In the genomic region with DNA sequence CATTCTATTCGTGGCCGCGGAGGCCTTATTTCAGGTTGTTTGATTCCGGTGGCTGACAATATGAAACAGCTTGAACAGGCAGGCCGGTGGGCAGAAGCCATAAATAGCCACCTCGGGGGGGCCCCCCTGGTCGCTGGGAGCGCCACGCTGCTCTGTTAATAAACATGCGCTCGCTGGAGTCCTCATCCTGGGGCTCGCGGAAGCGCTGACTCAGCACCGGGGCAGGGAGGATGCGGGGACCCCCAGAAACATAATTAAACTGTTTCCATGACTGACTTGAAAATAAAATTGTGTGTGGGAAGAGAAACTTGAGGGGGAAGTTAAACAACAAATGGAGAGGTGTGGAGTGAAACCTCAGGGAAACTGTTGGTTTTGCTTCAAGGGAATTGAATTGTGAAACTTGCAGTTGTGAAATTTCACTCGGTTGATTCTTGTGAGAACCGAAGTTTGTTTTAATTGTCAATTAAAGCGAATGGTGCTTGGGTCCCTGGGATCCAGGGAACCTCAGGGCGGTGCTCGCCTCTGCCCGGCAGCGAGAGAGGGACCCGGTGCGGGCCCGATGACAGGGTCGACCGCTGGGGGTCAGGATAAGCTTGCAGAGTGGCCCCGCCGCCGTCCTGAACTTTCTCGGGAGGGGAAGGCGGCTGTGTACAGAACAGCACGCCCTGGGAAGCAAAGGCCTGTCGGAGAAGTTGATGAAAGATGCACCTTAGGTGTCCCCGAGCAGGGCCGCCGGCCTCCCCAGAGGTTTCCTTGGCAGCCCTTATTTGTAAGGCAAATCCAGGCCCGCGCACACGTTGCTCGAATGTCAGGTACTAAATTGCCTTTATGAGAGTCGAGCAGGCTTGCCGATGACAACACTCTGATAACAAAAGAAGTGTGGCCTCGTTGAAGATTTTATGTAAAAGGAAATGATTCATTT, we compare ENCODE assay signal across 1 cellular context.
TF ChIP-seq lines count a peak whose summit lies in the region.

No MANE protein-coding gene starts in this region.

TF ChIP-seq in GM12878, 131 proteins besides CTCF, POLR2A, EP300 and RAD21 (continued from another document and continues in another):
- TF ChIP-seq, protein P1, sequence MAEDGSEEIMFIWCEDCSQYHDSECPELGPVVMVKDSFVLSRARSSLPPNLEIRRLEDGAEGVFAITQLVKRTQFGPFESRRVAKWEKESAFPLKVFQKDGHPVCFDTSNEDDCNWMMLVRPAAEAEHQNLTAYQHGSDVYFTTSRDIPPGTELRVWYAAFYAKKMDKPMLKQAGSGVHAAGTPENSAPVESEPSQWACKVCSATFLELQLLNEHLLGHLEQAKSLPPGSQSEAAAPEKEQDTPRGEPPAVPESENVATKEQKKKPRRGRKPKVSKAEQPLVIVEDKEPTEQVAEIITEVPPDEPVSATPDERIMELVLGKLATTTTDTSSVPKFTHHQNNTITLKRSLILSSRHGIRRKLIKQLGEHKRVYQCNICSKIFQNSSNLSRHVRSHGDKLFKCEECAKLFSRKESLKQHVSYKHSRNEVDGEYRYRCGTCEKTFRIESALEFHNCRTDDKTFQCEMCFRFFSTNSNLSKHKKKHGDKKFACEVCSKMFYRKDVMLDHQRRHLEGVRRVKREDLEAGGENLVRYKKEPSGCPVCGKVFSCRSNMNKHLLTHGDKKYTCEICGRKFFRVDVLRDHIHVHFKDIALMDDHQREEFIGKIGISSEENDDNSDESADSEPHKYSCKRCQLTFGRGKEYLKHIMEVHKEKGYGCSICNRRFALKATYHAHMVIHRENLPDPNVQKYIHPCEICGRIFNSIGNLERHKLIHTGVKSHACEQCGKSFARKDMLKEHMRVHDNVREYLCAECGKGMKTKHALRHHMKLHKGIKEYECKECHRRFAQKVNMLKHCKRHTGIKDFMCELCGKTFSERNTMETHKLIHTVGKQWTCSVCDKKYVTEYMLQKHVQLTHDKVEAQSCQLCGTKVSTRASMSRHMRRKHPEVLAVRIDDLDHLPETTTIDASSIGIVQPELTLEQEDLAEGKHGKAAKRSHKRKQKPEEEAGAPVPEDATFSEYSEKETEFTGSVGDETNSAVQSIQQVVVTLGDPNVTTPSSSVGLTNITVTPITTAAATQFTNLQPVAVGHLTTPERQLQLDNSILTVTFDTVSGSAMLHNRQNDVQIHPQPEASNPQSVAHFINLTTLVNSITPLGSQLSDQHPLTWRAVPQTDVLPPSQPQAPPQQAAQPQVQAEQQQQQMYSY (CRISPR knock-in tag; IDR thresholded peaks at IDR 0.05): no peak
- TF ChIP-seq, protein P2, sequence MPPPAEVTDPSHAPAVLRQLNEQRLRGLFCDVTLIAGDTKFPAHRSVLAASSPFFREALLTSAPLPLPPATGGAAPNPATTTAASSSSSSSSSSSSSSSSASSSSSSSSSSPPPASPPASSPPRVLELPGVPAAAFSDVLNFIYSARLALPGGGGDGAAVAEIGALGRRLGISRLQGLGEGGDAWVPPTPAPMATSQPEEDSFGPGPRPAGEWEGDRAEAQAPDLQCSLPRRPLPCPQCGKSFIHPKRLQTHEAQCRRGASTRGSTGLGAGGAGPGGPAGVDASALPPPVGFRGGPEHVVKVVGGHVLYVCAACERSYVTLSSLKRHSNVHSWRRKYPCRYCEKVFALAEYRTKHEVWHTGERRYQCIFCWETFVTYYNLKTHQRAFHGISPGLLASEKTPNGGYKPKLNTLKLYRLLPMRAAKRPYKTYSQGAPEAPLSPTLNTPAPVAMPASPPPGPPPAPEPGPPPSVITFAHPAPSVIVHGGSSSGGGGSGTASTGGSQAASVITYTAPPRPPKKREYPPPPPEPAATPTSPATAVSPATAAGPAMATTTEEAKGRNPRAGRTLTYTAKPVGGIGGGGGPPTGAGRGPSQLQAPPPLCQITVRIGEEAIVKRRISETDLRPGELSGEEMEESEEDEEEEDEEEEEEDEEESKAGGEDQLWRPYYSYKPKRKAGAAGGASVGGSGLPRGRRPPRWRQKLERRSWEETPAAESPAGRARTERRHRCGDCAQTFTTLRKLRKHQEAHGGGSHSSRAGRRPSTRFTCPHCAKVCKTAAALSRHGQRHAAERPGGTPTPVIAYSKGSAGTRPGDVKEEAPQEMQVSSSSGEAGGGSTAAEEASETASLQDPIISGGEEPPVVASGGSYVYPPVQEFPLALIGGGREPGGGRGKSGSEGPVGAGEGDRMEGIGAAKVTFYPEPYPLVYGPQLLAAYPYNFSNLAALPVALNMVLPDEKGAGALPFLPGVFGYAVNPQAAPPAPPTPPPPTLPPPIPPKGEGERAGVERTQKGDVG (CRISPR knock-in tag; IDR thresholded peaks at IDR 0.05): no peak
- no peak for TF ChIP-seq RELA (IDR thresholded peaks at IDR 0.05; ENCODE audit: borderline replicate concordance, partially characterized antibody)
- TF ChIP-seq, protein P3, sequence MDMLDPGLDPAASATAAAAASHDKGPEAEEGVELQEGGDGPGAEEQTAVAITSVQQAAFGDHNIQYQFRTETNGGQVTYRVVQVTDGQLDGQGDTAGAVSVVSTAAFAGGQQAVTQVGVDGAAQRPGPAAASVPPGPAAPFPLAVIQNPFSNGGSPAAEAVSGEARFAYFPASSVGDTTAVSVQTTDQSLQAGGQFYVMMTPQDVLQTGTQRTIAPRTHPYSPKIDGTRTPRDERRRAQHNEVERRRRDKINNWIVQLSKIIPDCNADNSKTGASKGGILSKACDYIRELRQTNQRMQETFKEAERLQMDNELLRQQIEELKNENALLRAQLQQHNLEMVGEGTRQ (IDR thresholded peaks at IDR 0.05; ENCODE audit: borderline replicate concordance, low read depth, low read length): no peak
- TF ChIP-seq ZNF274 (IDR thresholded peaks at IDR 0.05; ENCODE audit: insufficient read depth, insufficient read length): no peak
- TF ChIP-seq, protein P4, sequence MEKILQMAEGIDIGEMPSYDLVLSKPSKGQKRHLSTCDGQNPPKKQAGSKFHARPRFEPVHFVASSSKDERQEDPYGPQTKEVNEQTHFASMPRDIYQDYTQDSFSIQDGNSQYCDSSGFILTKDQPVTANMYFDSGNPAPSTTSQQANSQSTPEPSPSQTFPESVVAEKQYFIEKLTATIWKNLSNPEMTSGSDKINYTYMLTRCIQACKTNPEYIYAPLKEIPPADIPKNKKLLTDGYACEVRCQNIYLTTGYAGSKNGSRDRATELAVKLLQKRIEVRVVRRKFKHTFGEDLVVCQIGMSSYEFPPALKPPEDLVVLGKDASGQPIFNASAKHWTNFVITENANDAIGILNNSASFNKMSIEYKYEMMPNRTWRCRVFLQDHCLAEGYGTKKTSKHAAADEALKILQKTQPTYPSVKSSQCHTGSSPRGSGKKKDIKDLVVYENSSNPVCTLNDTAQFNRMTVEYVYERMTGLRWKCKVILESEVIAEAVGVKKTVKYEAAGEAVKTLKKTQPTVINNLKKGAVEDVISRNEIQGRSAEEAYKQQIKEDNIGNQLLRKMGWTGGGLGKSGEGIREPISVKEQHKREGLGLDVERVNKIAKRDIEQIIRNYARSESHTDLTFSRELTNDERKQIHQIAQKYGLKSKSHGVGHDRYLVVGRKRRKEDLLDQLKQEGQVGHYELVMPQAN (conservative IDR thresholded peaks at IDR 0.05): no peak
- peak; percentile 66 for TF ChIP-seq SP1 (IDR thresholded peaks at IDR 0.05; ENCODE audit: low read depth, low read length)
- peak; percentile 73; the same call in 1 of the 2 replicates for TF ChIP-seq BCL11A (IDR thresholded peaks at IDR 0.05; ENCODE audit: low read depth, low read length)
- TF ChIP-seq TBL1XR1 (IDR thresholded peaks at IDR 0.05; ENCODE audit: low read depth, low read length): peak; percentile 82; the same call in 1 of the 2 replicates
- TF ChIP-seq, protein P5, sequence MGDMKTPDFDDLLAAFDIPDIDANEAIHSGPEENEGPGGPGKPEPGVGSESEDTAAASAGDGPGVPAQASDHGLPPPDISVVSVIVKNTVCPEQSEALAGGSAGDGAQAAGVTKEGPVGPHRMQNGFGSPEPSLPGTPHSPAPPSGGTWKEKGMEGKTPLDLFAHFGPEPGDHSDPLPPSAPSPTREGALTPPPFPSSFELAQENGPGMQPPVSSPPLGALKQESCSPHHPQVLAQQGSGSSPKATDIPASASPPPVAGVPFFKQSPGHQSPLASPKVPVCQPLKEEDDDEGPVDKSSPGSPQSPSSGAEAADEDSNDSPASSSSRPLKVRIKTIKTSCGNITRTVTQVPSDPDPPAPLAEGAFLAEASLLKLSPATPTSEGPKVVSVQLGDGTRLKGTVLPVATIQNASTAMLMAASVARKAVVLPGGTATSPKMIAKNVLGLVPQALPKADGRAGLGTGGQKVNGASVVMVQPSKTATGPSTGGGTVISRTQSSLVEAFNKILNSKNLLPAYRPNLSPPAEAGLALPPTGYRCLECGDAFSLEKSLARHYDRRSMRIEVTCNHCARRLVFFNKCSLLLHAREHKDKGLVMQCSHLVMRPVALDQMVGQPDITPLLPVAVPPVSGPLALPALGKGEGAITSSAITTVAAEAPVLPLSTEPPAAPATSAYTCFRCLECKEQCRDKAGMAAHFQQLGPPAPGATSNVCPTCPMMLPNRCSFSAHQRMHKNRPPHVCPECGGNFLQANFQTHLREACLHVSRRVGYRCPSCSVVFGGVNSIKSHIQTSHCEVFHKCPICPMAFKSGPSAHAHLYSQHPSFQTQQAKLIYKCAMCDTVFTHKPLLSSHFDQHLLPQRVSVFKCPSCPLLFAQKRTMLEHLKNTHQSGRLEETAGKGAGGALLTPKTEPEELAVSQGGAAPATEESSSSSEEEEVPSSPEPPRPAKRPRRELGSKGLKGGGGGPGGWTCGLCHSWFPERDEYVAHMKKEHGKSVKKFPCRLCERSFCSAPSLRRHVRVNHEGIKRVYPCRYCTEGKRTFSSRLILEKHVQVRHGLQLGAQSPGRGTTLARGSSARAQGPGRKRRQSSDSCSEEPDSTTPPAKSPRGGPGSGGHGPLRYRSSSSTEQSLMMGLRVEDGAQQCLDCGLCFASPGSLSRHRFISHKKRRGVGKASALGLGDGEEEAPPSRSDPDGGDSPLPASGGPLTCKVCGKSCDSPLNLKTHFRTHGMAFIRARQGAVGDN (IDR thresholded peaks at IDR 0.05): no peak
- no peak for TF ChIP-seq SIX5 (IDR thresholded peaks at IDR 0.05; ENCODE audit: low read depth, low read length, severe bottlenecking)
- TF ChIP-seq TCF3 (IDR thresholded peaks at IDR 0.05; ENCODE audit: borderline replicate concordance, insufficient read depth, low read depth, low read length): 0 out of 2 replicates have a peak, but pooled peaks have one; percentile 37
- no peak for TF ChIP-seq KLF5 (IDR thresholded peaks at IDR 0.05; ENCODE audit: partially characterized antibody)
- TF ChIP-seq RFX5 (IDR thresholded peaks at IDR 0.05; ENCODE audit: low read depth, low read length): no peak
- TF ChIP-seq RUNX3 (IDR thresholded peaks at IDR 0.05; ENCODE audit: low read length): peak; percentile 67
- no peak for TF ChIP-seq SUZ12 (IDR thresholded peaks at IDR 0.05; ENCODE audit: unreplicated experiment)
- TF ChIP-seq TARDBP (IDR thresholded peaks at IDR 0.05; ENCODE audit: borderline replicate concordance): no peak
- TF ChIP-seq BACH1 (IDR thresholded peaks at IDR 0.05; ENCODE audit: borderline replicate concordance): peak; percentile 80
- no peak for TF ChIP-seq RBBP5 (conservative IDR thresholded peaks at IDR 0.05)
- TF ChIP-seq HDAC2 (IDR thresholded peaks at IDR 0.05): no peak
- peak; percentile 19; the same call in 1 of the 2 replicates for TF ChIP-seq NR2F1 (conservative IDR thresholded peaks at IDR 0.05)
- no peak for TF ChIP-seq CBX3 (IDR thresholded peaks at IDR 0.05; ENCODE audit: borderline replicate concordance, low read depth)
- no peak for TF ChIP-seq CHD4 (IDR thresholded peaks at IDR 0.05)
- peak; percentile 51 for TF ChIP-seq SMC3 (IDR thresholded peaks at IDR 0.05; ENCODE audit: borderline replicate concordance, low read length)
- no peak for TF ChIP-seq SMARCA5 (IDR thresholded peaks at IDR 0.05)
- TF ChIP-seq STAT1 (conservative IDR thresholded peaks at IDR 0.05): no peak
- peak; percentile 98 for TF ChIP-seq GATAD2B (conservative IDR thresholded peaks at IDR 0.05; ENCODE audit: low read depth)
- TF ChIP-seq, protein P6, sequence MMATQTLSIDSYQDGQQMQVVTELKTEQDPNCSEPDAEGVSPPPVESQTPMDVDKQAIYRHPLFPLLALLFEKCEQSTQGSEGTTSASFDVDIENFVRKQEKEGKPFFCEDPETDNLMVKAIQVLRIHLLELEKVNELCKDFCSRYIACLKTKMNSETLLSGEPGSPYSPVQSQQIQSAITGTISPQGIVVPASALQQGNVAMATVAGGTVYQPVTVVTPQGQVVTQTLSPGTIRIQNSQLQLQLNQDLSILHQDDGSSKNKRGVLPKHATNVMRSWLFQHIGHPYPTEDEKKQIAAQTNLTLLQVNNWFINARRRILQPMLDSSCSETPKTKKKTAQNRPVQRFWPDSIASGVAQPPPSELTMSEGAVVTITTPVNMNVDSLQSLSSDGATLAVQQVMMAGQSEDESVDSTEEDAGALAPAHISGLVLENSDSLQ (IDR thresholded peaks at IDR 0.05): no peak; the same call in 1 of the 2 replicates
- TF ChIP-seq, protein P7, sequence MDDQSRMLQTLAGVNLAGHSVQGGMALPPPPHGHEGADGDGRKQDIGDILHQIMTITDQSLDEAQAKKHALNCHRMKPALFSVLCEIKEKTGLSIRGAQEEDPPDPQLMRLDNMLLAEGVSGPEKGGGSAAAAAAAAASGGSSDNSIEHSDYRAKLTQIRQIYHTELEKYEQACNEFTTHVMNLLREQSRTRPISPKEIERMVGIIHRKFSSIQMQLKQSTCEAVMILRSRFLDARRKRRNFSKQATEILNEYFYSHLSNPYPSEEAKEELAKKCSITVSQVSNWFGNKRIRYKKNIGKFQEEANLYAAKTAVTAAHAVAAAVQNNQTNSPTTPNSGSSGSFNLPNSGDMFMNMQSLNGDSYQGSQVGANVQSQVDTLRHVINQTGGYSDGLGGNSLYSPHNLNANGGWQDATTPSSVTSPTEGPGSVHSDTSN (IDR thresholded peaks at IDR 0.05; ENCODE audit: insufficient replicate concordance, low read depth, low read length): no peak
- no peak for TF ChIP-seq EED (IDR thresholded peaks at IDR 0.05; ENCODE audit: low read depth)
- TF ChIP-seq POLR2AphosphoS2 (IDR thresholded peaks at IDR 0.05; ENCODE audit: low read depth, low read length): no peak
- TF ChIP-seq, protein P8, sequence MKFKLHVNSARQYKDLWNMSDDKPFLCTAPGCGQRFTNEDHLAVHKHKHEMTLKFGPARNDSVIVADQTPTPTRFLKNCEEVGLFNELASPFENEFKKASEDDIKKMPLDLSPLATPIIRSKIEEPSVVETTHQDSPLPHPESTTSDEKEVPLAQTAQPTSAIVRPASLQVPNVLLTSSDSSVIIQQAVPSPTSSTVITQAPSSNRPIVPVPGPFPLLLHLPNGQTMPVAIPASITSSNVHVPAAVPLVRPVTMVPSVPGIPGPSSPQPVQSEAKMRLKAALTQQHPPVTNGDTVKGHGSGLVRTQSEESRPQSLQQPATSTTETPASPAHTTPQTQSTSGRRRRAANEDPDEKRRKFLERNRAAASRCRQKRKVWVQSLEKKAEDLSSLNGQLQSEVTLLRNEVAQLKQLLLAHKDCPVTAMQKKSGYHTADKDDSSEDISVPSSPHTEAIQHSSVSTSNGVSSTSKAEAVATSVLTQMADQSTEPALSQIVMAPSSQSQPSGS (IDR thresholded peaks at IDR 0.05; ENCODE audit: low read length): peak; percentile 61; the same call in 1 of the 2 replicates
- TF ChIP-seq, protein P9, sequence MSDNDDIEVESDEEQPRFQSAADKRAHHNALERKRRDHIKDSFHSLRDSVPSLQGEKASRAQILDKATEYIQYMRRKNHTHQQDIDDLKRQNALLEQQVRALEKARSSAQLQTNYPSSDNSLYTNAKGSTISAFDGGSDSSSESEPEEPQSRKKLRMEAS (IDR thresholded peaks at IDR 0.05; ENCODE audit: low read depth, low read length): peak; percentile 46; the same call in 1 of the 2 replicates
- TF ChIP-seq SMAD1 (IDR thresholded peaks at IDR 0.05; ENCODE audit: low read depth, partially characterized antibody): peak; percentile 92
- TF ChIP-seq MXI1 (IDR thresholded peaks at IDR 0.05; ENCODE audit: low read depth, low read length): no peak
- no peak for TF ChIP-seq BRCA1 (IDR thresholded peaks at IDR 0.05; ENCODE audit: low read depth, low read length)
- TF ChIP-seq HDAC6 (IDR thresholded peaks at IDR 0.05; ENCODE audit: unreplicated experiment): no peak
- TF ChIP-seq POLR2AphosphoS5 (IDR thresholded peaks at IDR 0.05; ENCODE audit: low read length): no peak
